In genomic region chr2:161308178-161308955, GRCh38 we compare ENCODE assay signal across 8 cellular contexts. TPM values are rescaled to one million over a fixed set of nuclear protein-coding genes. Genes with fewer than 3 reads are reported as not detected.
A peak's percentile ranks its signal among the peaks of the same experiment; 100 is the strongest.
DNase-seq lines count a peak whose midpoint lies in the region; ATAC-seq and TF ChIP-seq lines count a peak whose summit lies in the region.

Gene PSMD14, plus strand, starts transcription at chr2:161308425. Its CDS starts 10,401 bp downstream, at chr2:161318826.

- H3K36me3 Mint-ChIP-seq in chondrocyte (ENCODE audit: low read depth) = no peaks in the 10 kb centered on the region

- peak; percentile 98 for ATAC-seq in HG03432 (IDR thresholded peaks at IDR 0.05; ENCODE audit: unreplicated experiment)

- peaks cover 35% of the 10 kb centered on the region for H3K4me1 Mint-ChIP-seq in chondrocyte (ENCODE audit: low read depth)

- DNase-seq in AG20443 (ENCODE audit: low spot score) (peak; percentile 93), NCI-H510A (lab: John Stamatoyannopoulos, UW) (peak; percentile 81), chondrocyte (ENCODE audit: low spot score) (peak; percentile 97), kidney glomerular epithelial cell (lab: John Stamatoyannopoulos, UW) (peak; percentile 86)
- DNase-seq in activated CD4-positive, alpha-beta T cell treated with anti-CD3 and anti-CD28 coated beads for 24 hours (ENCODE audit: low read depth in 2 of 2) = peak; percentile 80 to 82
- DNase-seq in stimulated activated CD4-positive, alpha-beta T cell treated with anti-CD3 and anti-CD28 coated beads, Interleukin-1b, Interleukin-23, amount 100 ng/mL, for 1 hour (ENCODE audit: low read depth in 2 of 2) = peak; percentile 58 to 70

- peak within 1 kb of the TSS; percentile 99 for H3K27ac Mint-ChIP-seq in chondrocyte (ENCODE audit: unreplicated experiment)

- peaks cover 11% of the 10 kb centered on the region for H3K9me3 Mint-ChIP-seq in chondrocyte (ENCODE audit: low read depth)

- H3K4me3 Mint-ChIP-seq in chondrocyte (ENCODE audit: unreplicated experiment) = peak within 1 kb of the TSS; percentile 91

- H3K27me3 Mint-ChIP-seq in chondrocyte (ENCODE audit: low read depth) = no peaks in the 10 kb centered on the region

- no peak for TF ChIP-seq CTCF in chondrocyte (IDR thresholded peaks at IDR 0.05)

- peak; percentile 96 for TF ChIP-seq POLR2A in GM19099 (IDR thresholded peaks at IDR 0.05; ENCODE audit: extremely low read depth, insufficient read length, low read depth)

RNA-seq across cellular contexts. Expression of gene PSMD14, which starts in this region (rescaled TPM):
- 48.5 to 62.5 TPM (median 48.9 TPM) in 3 replicates for total RNA-seq in chondrocyte

Comparison
In these comparisons a context has a peak if more than half of its experiments do, and no peak if none do; other contexts are left out.
1. Peak in every context shown above with its lines: DNase-seq and ATAC-seq.